ENCODE assay signal across 15 cellular contexts in the genomic region with DNA sequence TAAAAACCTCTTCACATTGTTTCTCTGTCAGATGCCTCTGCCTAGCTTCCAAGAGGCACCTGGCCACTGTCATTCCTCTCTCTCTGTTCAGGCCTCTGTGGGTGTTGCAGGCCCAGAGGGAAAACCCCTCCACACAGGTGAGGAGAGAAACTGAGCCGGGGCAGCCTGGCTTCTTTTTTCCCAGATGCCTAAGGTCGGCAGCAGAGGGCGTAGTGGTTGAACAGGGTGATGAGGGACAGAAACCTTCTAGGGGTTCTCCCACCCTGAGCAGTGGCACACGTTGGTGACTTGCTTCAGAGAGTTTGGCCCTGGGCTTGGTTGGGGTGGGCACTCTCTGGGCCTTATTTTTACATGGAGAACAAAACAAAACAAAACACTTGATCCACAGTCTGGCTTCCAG. TPM values are rescaled to one million over a fixed set of nuclear protein-coding genes. Genes with fewer than 3 reads are reported as not detected.
DNase-seq lines count a peak whose midpoint lies in the region; ATAC-seq, FAIRE-seq and TF ChIP-seq lines count a peak whose summit lies in the region.
"Had no signal": no experiment of that assay in that cellular context is flagged by ENCODE, and none has a peak within 500 bp of the region (broad histone marks: within the 10 kb centered on the region; RNA-seq: fewer than 3 reads in every experiment).

No MANE protein-coding gene starts in this region.

- peaks cover 40% of the 10 kb centered on the region for H3K27me3 Mint-ChIP-seq in MCF 10A (ENCODE audit: insufficient read depth, unreplicated experiment)

- no peak overlapping the region for H2AFZ ChIP-seq in smooth muscle cell (ENCODE audit: low read depth)

- H3K4me1 Mint-ChIP-seq in MCF 10A (ENCODE audit: insufficient read depth, unreplicated experiment) = peaks cover 10% of the 10 kb centered on the region

- H3K9me3 Mint-ChIP-seq in MCF 10A (ENCODE audit: unreplicated experiment) = no peaks in the 10 kb centered on the region

- H3K4me3 ChIP-seq in breast epithelium (no peak overlapping the region), brain microvascular endothelial cell (ENCODE audit: low read depth, low read length) (no peak overlapping the region), smooth muscle cell (no peak overlapping the region)
- H3K4me3 ChIP-seq: adrenal gland had no signal

- H4K20me1 ChIP-seq in smooth muscle cell (ENCODE audit: low read depth) = no peaks in the 10 kb centered on the region

- no peak overlapping the region for H3K9ac ChIP-seq in smooth muscle cell (ENCODE audit: low read depth)

- no TSS peak for BruUV-seq in MCF 10A (replicated peaks; lab: Mats Ljungman, UMichigan)

- TF ChIP-seq POLR2A in breast epithelium (IDR thresholded peaks at IDR 0.05) = no peak

- CTCF ChIA-PET in MCF 10A (lab: Yijun Ruan, JAX) = interaction anchor here (1.1 to 5.4 kb wide), 6 partner anchors 8 to 329 kb away, joined by 3 to 24 read pairs (median 6); no protein-coding TSS in a partner anchor

- no peak for TF ChIP-seq EP300 in Ishikawa (IDR thresholded peaks at IDR 0.05; ENCODE audit: borderline replicate concordance)

- H3K9me3 ChIP-seq in breast epithelium = no peaks in the 10 kb centered on the region
- no peaks in the 10 kb centered on the region for H3K9me3 ChIP-seq in smooth muscle cell (replicated peaks; ENCODE audit: low read depth)
- H3K9me3 ChIP-seq: adrenal gland had no signal

- H3F3A ChIP-seq in smooth muscle cell (ENCODE audit: low read depth) = peaks cover 5% of the 10 kb centered on the region

- DNase-seq in MCF 10A (ENCODE audit: unreplicated experiment) (peak; percentile 22), breast epithelium (ENCODE audit: low spot score in 2 of 2) (no peak), brain microvascular endothelial cell (no peak), smooth muscle cell (lab: John Stamatoyannopoulos, UW; ENCODE audit: unreplicated experiment) (no peak), COLO829 (ENCODE audit: low spot score) (no peak), left lobe of liver (ENCODE audit: low spot score) (no peak), HTR-8/SVneo (ENCODE audit: insufficient read length, low spot score) (no peak)
- DNase-seq: adrenal gland; effector memory CD4-positive, alpha-beta T cell; GDM1; GOT3; mammary epithelial cell; NCI-H2081 treated with DMSO at 0.1 percent for 48 hours had no signal

- WGBS in smooth muscle cell (ENCODE audit: low lambda C conversion rate) = 50% methylated on average over 4 of the region's 4 CpGs

- H3K27ac Mint-ChIP-seq in MCF 10A (ENCODE audit: low read depth, unreplicated experiment) = no peak overlapping the region

- no peak for TF ChIP-seq CTCF in MCF 10A (IDR thresholded peaks at IDR 0.05; ENCODE audit: unreplicated experiment)
- TF ChIP-seq CTCF in breast epithelium (IDR thresholded peaks at IDR 0.05) = no peak
- peak; percentile 53 for TF ChIP-seq CTCF in brain microvascular endothelial cell (IDR thresholded peaks at IDR 0.05; ENCODE audit: low read depth, low read length, missing control alignments)
- peak; percentile 13 for TF ChIP-seq CTCF in smooth muscle cell (IDR thresholded peaks at IDR 0.05; ENCODE audit: borderline replicate concordance, insufficient read depth, poor library complexity, severe bottlenecking)

- H3K27ac ChIP-seq in breast epithelium (no peak overlapping the region), brain microvascular endothelial cell (no peak overlapping the region), smooth muscle cell (ENCODE audit: low read depth) (no peak overlapping the region)
- H3K27ac ChIP-seq: adrenal gland had no signal

- TF ChIP-seq RAD21 in Ishikawa (IDR thresholded peaks at IDR 0.05; ENCODE audit: low read depth) = peak; percentile 14; the same call in 1 of the 2 replicates

- no peaks in the 10 kb centered on the region for H3K36me3 Mint-ChIP-seq in MCF 10A (ENCODE audit: insufficient read depth, unreplicated experiment)

- H3K79me2 ChIP-seq in smooth muscle cell (ENCODE audit: low read depth) = no peaks in the 10 kb centered on the region

- no peak for ATAC-seq in left lobe of liver

- no peaks in the 10 kb centered on the region for H3K4me1 ChIP-seq in breast epithelium
- H3K4me1 ChIP-seq in smooth muscle cell (ENCODE audit: low read depth) = no peaks in the 10 kb centered on the region
- H3K4me1 ChIP-seq: adrenal gland had no signal

- no peak overlapping the region for H3K4me3 Mint-ChIP-seq in MCF 10A (ENCODE audit: unreplicated experiment)

- intact Hi-C loops in MCF 10A (cut with micrococcal nuclease) = no loop called here
- intact Hi-C loops in breast epithelium (cut with DNase I; ENCODE audit: low total_unique reads) = no loop called here

- POLR2A ChIA-PET in MCF 10A (lab: Yijun Ruan, JAX) = no interaction called here

- no peak for FAIRE-seq in HTR-8/SVneo (lab: Jason Lieb, UNC)

- H3K27me3 ChIP-seq in breast epithelium (peaks cover 0 to 10% of the 10 kb centered on the region in 2 donors), brain microvascular endothelial cell (replicated peaks) (no peaks in the 10 kb centered on the region), smooth muscle cell (ENCODE audit: low read depth) (peaks cover 43% of the 10 kb centered on the region)

- in situ Hi-C loops in brain microvascular endothelial cell (cut with HindIII; ENCODE audit: low pct_ligation_motif_present, low sequenced_read_pairs) = loop anchor here (25.0 kb wide), 1 partner anchor 304 kb away; a partner anchor contains a TSS

- no peak overlapping the region for H3K4me2 ChIP-seq in smooth muscle cell

- H3K36me3 ChIP-seq in breast epithelium (no peaks in the 10 kb centered on the region), brain microvascular endothelial cell (replicated peaks) (no peaks in the 10 kb centered on the region), smooth muscle cell (ENCODE audit: low read depth) (no peaks in the 10 kb centered on the region)
- H3K36me3 ChIP-seq: adrenal gland had no signal

TF ChIP-seq in Ishikawa, 13 proteins besides CTCF, POLR2A, EP300 and RAD21:
- TF ChIP-seq TCF12 (IDR thresholded peaks at IDR 0.05; ENCODE audit: low read depth) (no peak), EGR1 (IDR thresholded peaks at IDR 0.05) (no peak), TEAD4 (IDR thresholded peaks at IDR 0.05) (no peak), CEBPB (IDR thresholded peaks at IDR 0.05) (no peak), YY1 (IDR thresholded peaks at IDR 0.05; ENCODE audit: low read depth) (no peak), CREB1 (IDR thresholded peaks at IDR 0.05; ENCODE audit: low read depth) (no peak), TAF1 (IDR thresholded peaks at IDR 0.05; ENCODE audit: low read depth) (no peak), NFIC (IDR thresholded peaks at IDR 0.05) (no peak)
- TF ChIP-seq, protein P1, sequence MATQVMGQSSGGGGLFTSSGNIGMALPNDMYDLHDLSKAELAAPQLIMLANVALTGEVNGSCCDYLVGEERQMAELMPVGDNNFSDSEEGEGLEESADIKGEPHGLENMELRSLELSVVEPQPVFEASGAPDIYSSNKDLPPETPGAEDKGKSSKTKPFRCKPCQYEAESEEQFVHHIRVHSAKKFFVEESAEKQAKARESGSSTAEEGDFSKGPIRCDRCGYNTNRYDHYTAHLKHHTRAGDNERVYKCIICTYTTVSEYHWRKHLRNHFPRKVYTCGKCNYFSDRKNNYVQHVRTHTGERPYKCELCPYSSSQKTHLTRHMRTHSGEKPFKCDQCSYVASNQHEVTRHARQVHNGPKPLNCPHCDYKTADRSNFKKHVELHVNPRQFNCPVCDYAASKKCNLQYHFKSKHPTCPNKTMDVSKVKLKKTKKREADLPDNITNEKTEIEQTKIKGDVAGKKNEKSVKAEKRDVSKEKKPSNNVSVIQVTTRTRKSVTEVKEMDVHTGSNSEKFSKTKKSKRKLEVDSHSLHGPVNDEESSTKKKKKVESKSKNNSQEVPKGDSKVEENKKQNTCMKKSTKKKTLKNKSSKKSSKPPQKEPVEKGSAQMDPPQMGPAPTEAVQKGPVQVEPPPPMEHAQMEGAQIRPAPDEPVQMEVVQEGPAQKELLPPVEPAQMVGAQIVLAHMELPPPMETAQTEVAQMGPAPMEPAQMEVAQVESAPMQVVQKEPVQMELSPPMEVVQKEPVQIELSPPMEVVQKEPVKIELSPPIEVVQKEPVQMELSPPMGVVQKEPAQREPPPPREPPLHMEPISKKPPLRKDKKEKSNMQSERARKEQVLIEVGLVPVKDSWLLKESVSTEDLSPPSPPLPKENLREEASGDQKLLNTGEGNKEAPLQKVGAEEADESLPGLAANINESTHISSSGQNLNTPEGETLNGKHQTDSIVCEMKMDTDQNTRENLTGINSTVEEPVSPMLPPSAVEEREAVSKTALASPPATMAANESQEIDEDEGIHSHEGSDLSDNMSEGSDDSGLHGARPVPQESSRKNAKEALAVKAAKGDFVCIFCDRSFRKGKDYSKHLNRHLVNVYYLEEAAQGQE (IDR thresholded peaks at IDR 0.05; ENCODE audit: low read depth) = no peak
- TF ChIP-seq, protein P2, sequence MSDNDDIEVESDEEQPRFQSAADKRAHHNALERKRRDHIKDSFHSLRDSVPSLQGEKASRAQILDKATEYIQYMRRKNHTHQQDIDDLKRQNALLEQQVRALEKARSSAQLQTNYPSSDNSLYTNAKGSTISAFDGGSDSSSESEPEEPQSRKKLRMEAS (IDR thresholded peaks at IDR 0.05) = no peak
TF ChIP-seq in Ishikawa: peak in this region for 0.

RNA-seq across cellular contexts. Expression of a gene that starts 12.2 kb away (rescaled TPM):
- not detected in 2 replicates for total RNA-seq in MCF 10A (2022)
- total RNA-seq in breast epithelium = not detected
- total RNA-seq in smooth muscle cell = not detected in 2 replicates
- not detected in 2 replicates for polyA plus RNA-seq in smooth muscle cell
- not detected for total RNA-seq in left lobe of liver
- total RNA-seq: adrenal gland, mammary epithelial cell, omental fat pad had no signal
- polyA plus RNA-seq: adrenal gland, mammary epithelial cell had no signal

RNA-seq across cellular contexts. Expression of a gene that starts 49.0 kb away (rescaled TPM):
- total RNA-seq in MCF 10A (2022) = not detected in 2 replicates
- 1 to 10 TPM in 2 of 3 donors, under 1 TPM in 1; 0.33 to 6.2 (median 1.8) TPM for total RNA-seq in breast epithelium
- total RNA-seq in smooth muscle cell = 0.99 and 4.0 TPM in 2 replicates
- polyA plus RNA-seq in smooth muscle cell = 0.85 and 1.7 TPM in 2 replicates
- total RNA-seq in left lobe of liver = 5.8 TPM
- total RNA-seq: adrenal gland had no signal
- polyA plus RNA-seq: adrenal gland had no signal

Comparison
In these comparisons a context has a peak if more than half of its experiments do, and no peak if none do; other contexts are left out.
1. CTCF ChIP-seq: peak in brain microvascular endothelial cell (single experiment) and smooth muscle cell (single experiment); none in MCF 10A (single experiment) and breast epithelium (0 of 3).